Comparison of ENCODE assay signal across 8 cellular contexts in the genomic region with DNA sequence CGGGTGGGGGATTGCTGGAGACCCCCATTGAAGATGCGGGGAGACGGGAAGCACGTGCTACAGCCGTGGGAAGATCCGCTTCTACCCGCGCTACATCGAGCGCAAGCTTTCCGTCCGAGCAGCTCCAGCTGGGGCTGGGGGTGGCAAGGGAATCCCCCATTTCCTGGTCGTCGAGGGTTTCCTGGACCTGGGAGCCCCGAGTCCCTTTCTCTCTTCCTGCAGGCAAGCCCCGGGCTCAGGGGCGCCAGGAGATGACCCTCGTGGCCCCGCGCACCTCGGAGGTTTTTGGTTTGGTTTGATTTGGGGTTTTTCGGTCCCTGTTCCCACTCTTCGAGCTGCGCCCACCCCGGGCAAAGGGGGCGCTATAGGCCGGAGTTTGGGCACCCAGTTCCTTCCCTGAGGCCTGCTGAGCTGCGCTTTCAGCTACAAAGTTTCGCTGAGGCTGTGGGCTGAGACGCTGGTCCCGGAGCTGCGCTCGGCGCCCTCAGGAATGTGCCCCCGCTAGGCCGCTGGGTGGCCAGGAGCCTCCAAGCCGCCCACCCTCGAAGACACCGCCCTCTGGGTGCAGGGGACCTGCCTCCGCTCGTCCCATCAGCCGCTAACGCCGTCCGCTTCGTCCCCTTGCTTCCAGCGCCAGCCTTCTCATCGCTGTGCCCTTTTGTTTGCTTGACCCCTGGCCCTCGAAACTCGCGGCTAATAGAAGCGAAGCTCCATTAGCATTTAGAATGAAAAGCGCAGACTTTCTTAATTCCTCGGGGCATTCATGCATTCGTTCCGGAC. TPM values are rescaled to one million over a fixed set of nuclear protein-coding genes. Genes with fewer than 3 reads are reported as not detected.
DNase-seq lines count a peak whose midpoint lies in the region; FAIRE-seq and TF ChIP-seq lines count a peak whose summit lies in the region.

No MANE protein-coding gene starts in this region.

- FAIRE-seq in urothelium cell line (lab: Jason Lieb, UNC): no peak

- WGBS in ovary, 3 donors: 6 to 10% (median 9%) methylated on average over 54 to 56 of the region's 56 CpGs

- H3K4me1 ChIP-seq in ovary (ENCODE audit: insufficient read depth): peaks cover 2% of the 10 kb centered on the region

- intact Hi-C loops in ovary (cut with DNase I): loop anchor here in 2 of 4 donors (5.0 to 10.0 kb wide), 2 partner anchors 80 to 83 kb away; a partner anchor contains a TSS

- TF ChIP-seq EP300 in ovary (IDR thresholded peaks at IDR 0.05): no peak

- H3K9me3 ChIP-seq in ovary: no peaks in the 10 kb centered on the region

- H3K27ac ChIP-seq in ovary: no peak overlapping the region

- H3K27me3 ChIP-seq in ovary: no peaks in the 10 kb centered on the region

- no peak for TF ChIP-seq POLR2A in ovary (IDR thresholded peaks at IDR 0.05)

- DNase-seq in GM12865 (ENCODE audit: low read depth): peak; percentile 76
- peak; percentile 39 for DNase-seq in NCI-H2107 (lab: John Stamatoyannopoulos, UW)
- peak; percentile 24 for DNase-seq in activated T-helper 1 cell treated with Interleukin-2 at 50 U/mL for 16 hours (ENCODE audit: low read depth)
- peak; percentile 36 for DNase-seq in fibroblast of villous mesenchyme (ENCODE audit: low read depth)
- DNase-seq in ovary: peak; percentile 28 to 71 (median 63)
- DNase-seq in NCI-H1694 (lab: John Stamatoyannopoulos, UW): no peak
- no peak for DNase-seq in urothelium cell line (ENCODE audit: low spot score)
- DNase-seq in DMS114 treated with DMSO at 0.1 percent for 48 hours (lab: John Stamatoyannopoulos, UW; ENCODE audit: unreplicated experiment): no peak

- no peaks in the 10 kb centered on the region for H3K36me3 ChIP-seq in ovary

- peak overlapping the region; percentile 70 for H3K4me3 ChIP-seq in GM12865 (ENCODE audit: low read depth, low read length)
- peak overlapping the region; percentile 91 for H3K4me3 ChIP-seq in fibroblast of villous mesenchyme (ENCODE audit: low read depth, low read length)
- peak overlapping the region; percentile 96 for H3K4me3 ChIP-seq in ovary

- peak; percentile 69 for TF ChIP-seq CTCF in GM12865 (IDR thresholded peaks at IDR 0.05; ENCODE audit: insufficient read depth, low read depth, low read length, missing control alignments)
- peak; percentile 61 for TF ChIP-seq CTCF in fibroblast of villous mesenchyme (IDR thresholded peaks at IDR 0.05; ENCODE audit: insufficient read depth, low read depth, low read length)
- TF ChIP-seq CTCF in ovary (IDR thresholded peaks at IDR 0.05): peak in 1 of 3 donors; percentile 24

RNA-seq across cellular contexts. Expression of a gene that starts 2.9 kb away (rescaled TPM):
- total RNA-seq in fibroblast of villous mesenchyme: under 0.01 TPM in 2 replicates
- total RNA-seq in ovary: 100 to 1,000 TPM in 1 of 7 donors, 10 to 100 TPM in 5, 1 to 10 TPM in 1; 9.0 to 177 (median 39.3) TPM
- 1 to 10 TPM; 2.8 to 3.4 TPM for polyA plus RNA-seq in ovary

Comparison
In these comparisons a context has a peak if more than half of its experiments do, and no peak if none do; other contexts are left out.
1. DNase-seq: peak in GM12865 (single experiment), NCI-H2107 (single experiment), activated T-helper 1 cell treated with Interleukin-2 at 50 U/mL for 16 hours (single experiment), fibroblast of villous mesenchyme (single experiment) and ovary (5 of 5); none in NCI-H1694 (single experiment), urothelium cell line (single experiment) and DMS114 treated with DMSO at 0.1 percent for 48 hours (single experiment).
2. RNA of a gene that starts 2.9 kb away (total RNA-seq): 9.0 to 177 TPM in ovary; under 0.01 TPM in fibroblast of villous mesenchyme; every median in the first group is over 10 times any median in the second.
3. Peak in every context shown above with its lines, with median percentiles within 50 percentile points of each other: H3K4me3 ChIP-seq.